Comparison of ENCODE assay signal across 17 cellular contexts in genomic region chr18:75218064-75218463, GRCh38. TPM values are rescaled to one million over a fixed set of nuclear protein-coding genes. Genes with fewer than 3 reads are reported as not detected.
DNase-seq lines count a peak whose midpoint lies in the region; ATAC-seq and TF ChIP-seq lines count a peak whose summit lies in the region.
"Had no signal": no experiment of that assay in that cellular context is flagged by ENCODE, and none has a peak within 500 bp of the region (broad histone marks: within the 10 kb centered on the region; RNA-seq: fewer than 3 reads in every experiment).

No MANE protein-coding gene starts in this region.

- POLR2A ChIA-PET in CD8-positive, alpha-beta memory T cell (lab: Charles Lee), result interaction anchor here (0.6 kb wide), 1 partner anchor 14 kb away, joined by 3 read pairs; no protein-coding TSS in a partner anchor

- peaks cover 80 to 99% (median 99%) of the 10 kb centered on the region in 3 donors for H3K4me1 Mint-ChIP-seq in CD8-positive, alpha-beta memory T cell
- peaks cover 100% of the 10 kb centered on the region for H3K4me1 Mint-ChIP-seq in brain
- peaks cover 100% of the 10 kb centered on the region for H3K4me1 Mint-ChIP-seq in nephron progenitor cell
- H3K4me1 Mint-ChIP-seq in T-helper 2 cell treated with Interferon-gamma antibody and Interleukin-4, amounts not matched to agents 5 μg/mL and 100 μg/mL, for 36 hours (ENCODE audit: low read depth), result peaks cover 41% of the 10 kb centered on the region

- peak overlapping the region; percentile 6 to 100 (median 96) for H3K27ac Mint-ChIP-seq in CD8-positive, alpha-beta memory T cell
- peak overlapping the region in 2 of 5 experiments; percentile 56 to 96 for H3K27ac Mint-ChIP-seq in brain
- H3K27ac Mint-ChIP-seq in nephron progenitor cell, result no peak overlapping the region
- H3K27ac Mint-ChIP-seq in T-helper 2 cell treated with Interferon-gamma antibody and Interleukin-4, amounts not matched to agents 5 μg/mL and 100 μg/mL, for 36 hours, result no peak overlapping the region
- H3K27ac Mint-ChIP-seq: activated CD4-positive, alpha-beta T cell treated with anti-CD3 and anti-CD28 coated beads, Interleukin-2, amount 10 ng/mL, durations not matched to agents 24 days and 14 days; T-helper 1 cell treated with Interleukin-12 subunit alpha and Interleukin-12 subunit beta and Interleukin-4 antibody, amounts not matched to agents 30 μg/mL and 1 μg/mL, for 36 hours had no signal

- ATAC-seq in GM21528 (IDR thresholded peaks at IDR 0.05; ENCODE audit: low FRiP score, unreplicated experiment), result no peak
- ATAC-seq in HG03196 (IDR thresholded peaks at IDR 0.05; ENCODE audit: unreplicated experiment), result no peak

- peaks cover 0 to 5% (median 0%) of the 10 kb centered on the region in 3 donors for H3K36me3 Mint-ChIP-seq in CD8-positive, alpha-beta memory T cell
- H3K36me3 Mint-ChIP-seq in brain (no peaks in the 10 kb centered on the region), nephron progenitor cell (ENCODE audit: low read depth) (peaks cover 13% of the 10 kb centered on the region)
- H3K36me3 Mint-ChIP-seq in T-helper 2 cell treated with Interferon-gamma antibody and Interleukin-4, amounts not matched to agents 5 μg/mL and 100 μg/mL, for 36 hours (ENCODE audit: low read depth), result peaks cover 17% of the 10 kb centered on the region

- TF ChIP-seq CTCF in brain (conservative IDR thresholded peaks at IDR 0.05) (no peak), nephron progenitor cell (IDR thresholded peaks at IDR 0.05) (no peak)

- no peak overlapping the region for H3K4me3 ChIP-seq in CD8-positive, alpha-beta memory T cell (ENCODE audit: low read length)
- H3K4me3 ChIP-seq: MG63, thyroid gland had no signal

- no peaks in the 10 kb centered on the region for H3K9me3 Mint-ChIP-seq in CD8-positive, alpha-beta memory T cell
- H3K9me3 Mint-ChIP-seq in brain (no peaks in the 10 kb centered on the region), nephron progenitor cell (no peaks in the 10 kb centered on the region)
- no peaks in the 10 kb centered on the region for H3K9me3 Mint-ChIP-seq in T-helper 2 cell treated with Interferon-gamma antibody and Interleukin-4, amounts not matched to agents 5 μg/mL and 100 μg/mL, for 36 hours
- H3K9me3 Mint-ChIP-seq: activated CD4-positive, alpha-beta T cell treated with anti-CD3 and anti-CD28 coated beads, Interleukin-2, amount 10 ng/mL, durations not matched to agents 24 days and 14 days; T-helper 1 cell treated with Interleukin-12 subunit alpha and Interleukin-12 subunit beta and Interleukin-4 antibody, amounts not matched to agents 30 μg/mL and 1 μg/mL, for 36 hours had no signal

- H3K4me1 ChIP-seq in CD8-positive, alpha-beta memory T cell (ENCODE audit: insufficient read depth, low read length), result peaks cover 52% of the 10 kb centered on the region

- H3K9me3 ChIP-seq in CD8-positive, alpha-beta memory T cell (ENCODE audit: low read length), result no peaks in the 10 kb centered on the region
- H3K9me3 ChIP-seq: MG63, thyroid gland had no signal

- CTCF ChIA-PET in CD8-positive, alpha-beta memory T cell (lab: Charles Lee), result interaction anchor here (0.6 kb wide), 1 partner anchor 13 kb away, joined by 3 read pairs; no protein-coding TSS in a partner anchor

- H3K4me3 Mint-ChIP-seq in CD8-positive, alpha-beta memory T cell, result peak overlapping the region in 1 of 7 donors; percentile 62
- peak overlapping the region in 4 of 5 experiments; percentile 10 to 55 (median 20) for H3K4me3 Mint-ChIP-seq in brain
- H3K4me3 Mint-ChIP-seq in nephron progenitor cell, result peak overlapping the region; percentile 16
- no peak overlapping the region for H3K4me3 Mint-ChIP-seq in T-helper 2 cell treated with Interferon-gamma antibody and Interleukin-4, amounts not matched to agents 5 μg/mL and 100 μg/mL, for 36 hours
- H3K4me3 Mint-ChIP-seq: activated CD4-positive, alpha-beta T cell treated with anti-CD3 and anti-CD28 coated beads, Interleukin-2, amount 10 ng/mL, durations not matched to agents 24 days and 14 days; T-helper 1 cell treated with Interleukin-12 subunit alpha and Interleukin-12 subunit beta and Interleukin-4 antibody, amounts not matched to agents 30 μg/mL and 1 μg/mL, for 36 hours had no signal

- H3K36me3 ChIP-seq in CD8-positive, alpha-beta memory T cell (ENCODE audit: insufficient read depth, low read length), result no peaks in the 10 kb centered on the region
- H3K36me3 ChIP-seq: MG63, thyroid gland had no signal

- H3K27me3 ChIP-seq in CD8-positive, alpha-beta memory T cell (ENCODE audit: insufficient read depth, low read length, poor library complexity, severe bottlenecking), result no peaks in the 10 kb centered on the region
- H3K27me3 ChIP-seq: dorsolateral prefrontal cortex, thyroid gland had no signal

- no peak for DNase-seq in CD8-positive, alpha-beta memory T cell
- DNase-seq in NCI-H1417 (lab: John Stamatoyannopoulos, UW) (peak; percentile 49 to 92 (median 82)), nephron progenitor cell (no peak), NOMO-1 treated with dmso at 0.1 percent for 144 hours (lab: John Stamatoyannopoulos, UW; ENCODE audit: unreplicated experiment) (no peak)
- DNase-seq in T-helper 2 cell treated with Interferon-gamma antibody and Interleukin-4, amounts not matched to agents 5 μg/mL and 100 μg/mL, for 36 hours (ENCODE audit: low spot score), result no peak
- DNase-seq: AML-193; DMS79; dorsolateral prefrontal cortex; MG63; NCI-H226; stimulated activated CD4-positive, alpha-beta T cell treated with anti-CD3 and anti-CD28 coated beads, Interleukin-15, amount 100 ng/mL, for 24 hours; thyroid gland had no signal

- H3K27ac ChIP-seq in CD8-positive, alpha-beta memory T cell (ENCODE audit: low read depth, low read length), result no peak overlapping the region
- H3K27ac ChIP-seq: thyroid gland had no signal

- no peaks in the 10 kb centered on the region for H3K27me3 Mint-ChIP-seq in CD8-positive, alpha-beta memory T cell
- H3K27me3 Mint-ChIP-seq in brain (peaks cover 6% of the 10 kb centered on the region), nephron progenitor cell (ENCODE audit: low read depth, poor library complexity) (peaks cover 4% of the 10 kb centered on the region)
- no peaks in the 10 kb centered on the region for H3K27me3 Mint-ChIP-seq in T-helper 2 cell treated with Interferon-gamma antibody and Interleukin-4, amounts not matched to agents 5 μg/mL and 100 μg/mL, for 36 hours (ENCODE audit: low read depth)
- H3K27me3 Mint-ChIP-seq: activated CD4-positive, alpha-beta T cell treated with anti-CD3 and anti-CD28 coated beads, Interleukin-2, amount 10 ng/mL, durations not matched to agents 24 days and 14 days had no signal

RNA-seq across cellular contexts. Expression of gene TSHZ1, which starts 7.5 kb away (rescaled TPM):
- total RNA-seq in CD8-positive, alpha-beta memory T cell, result 10 to 100 TPM; 17.9 to 18.6 TPM
- 9.0 TPM for polyA plus RNA-seq in CD8-positive, alpha-beta memory T cell
- polyA plus RNA-seq in brain (ENCODE audit: insufficient read depth, low read depth, low replicate concordance), result 35.6 TPM

RNA-seq across cellular contexts. Expression of gene PTGR3, which starts 9.1 kb away (rescaled TPM):
- 10 to 100 TPM; 25.8 to 26.3 TPM for total RNA-seq in CD8-positive, alpha-beta memory T cell
- 20.3 TPM for polyA plus RNA-seq in CD8-positive, alpha-beta memory T cell
- polyA plus RNA-seq in brain (ENCODE audit: insufficient read depth, low read depth, low replicate concordance), result 30.8 TPM

Comparison
In these comparisons a context has a peak if more than half of its experiments do, and no peak if none do; other contexts are left out.
1. DNase-seq: peak in NCI-H1417 (3 of 3); none in CD8-positive, alpha-beta memory T cell (0 of 5), nephron progenitor cell (single experiment), NOMO-1 treated with dmso at 0.1 percent for 144 hours (single experiment) and T-helper 2 cell treated with Interferon-gamma antibody and Interleukin-4, amounts not matched to agents 5 μg/mL and 100 μg/mL, for 36 hours (single experiment).
2. H3K27ac Mint-ChIP-seq: peak in CD8-positive, alpha-beta memory T cell (8 of 8); none in nephron progenitor cell (single experiment) and T-helper 2 cell treated with Interferon-gamma antibody and Interleukin-4, amounts not matched to agents 5 μg/mL and 100 μg/mL, for 36 hours (single experiment).